In genomic region chr9:84390254-84390653, GRCh38 we compare ENCODE assay signal across 2 cellular contexts. TPM values are rescaled to one million over a fixed set of nuclear protein-coding genes. Genes with fewer than 3 reads are reported as not detected.
"Had no signal": no experiment of that assay in that cellular context is flagged by ENCODE, and none has a peak within 500 bp of the region (broad histone marks: within the 10 kb centered on the region; RNA-seq: fewer than 3 reads in every experiment).

No MANE protein-coding gene starts in this region.

RNA-seq across cellular contexts. Expression of gene SLC28A3, which starts 49.7 kb away (rescaled TPM):
- total RNA-seq: adrenal gland, temporal lobe had no signal
